ENCODE assay signal across 10 cellular contexts in the genomic region with DNA sequence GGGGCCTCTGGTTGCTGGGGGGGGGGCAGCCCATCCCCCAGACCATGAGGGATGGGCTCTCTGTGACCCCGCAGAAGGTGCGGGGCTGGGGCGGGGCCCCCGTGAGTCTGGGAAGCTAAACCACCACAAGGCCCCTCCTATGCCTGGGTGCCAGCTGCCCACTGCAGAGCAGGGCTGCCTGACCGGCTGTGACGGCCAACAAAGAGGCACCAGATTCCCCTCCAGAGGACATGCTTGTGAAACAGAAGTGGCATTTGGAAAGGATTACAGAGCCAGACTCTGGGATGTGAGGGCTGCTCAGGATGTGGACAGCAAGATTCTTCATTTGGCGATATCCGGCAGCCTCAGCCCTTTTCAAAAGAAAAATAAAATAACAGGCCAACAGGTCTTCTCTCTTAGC.
"Had no signal": no experiment of that assay in that cellular context is flagged by ENCODE, and none has a peak within 500 bp of the region (broad histone marks: within the 10 kb centered on the region; RNA-seq: fewer than 3 reads in every experiment).

No MANE protein-coding gene starts in this region.

- DNase-seq: activated B cell treated with CpG ODN at 0.5 μM for 24 hours; activated CD4-positive, alpha-beta T cell treated with anti-CD3 and anti-CD28 coated beads for 48 hours; activated CD8-positive, alpha-beta T cell treated with anti-CD3 and anti-CD28 coated beads for 36 hours; activated effector memory CD4-positive, alpha-beta T cell treated with Interleukin-2 at 50 U/mL for 16 hours; activated naive CD4-positive, alpha-beta T cell treated with anti-CD3 and anti-CD28 coated beads, Interleukin-2, amount 50 U/mL, for 16 hours; activated T-cell treated with anti-CD3 and anti-CD28 coated beads, Interleukin-2, amount 50 U/mL, for 4 hours; islet precursor cell; nephron progenitor cell; stimulated activated CD4-positive, alpha-beta T cell treated with anti-CD3 and anti-CD28 coated beads, Interleukin-2, amount 100 ng/mL, for 48 hours; uterus had no signal

- ATAC-seq: activated CD8-positive, alpha-beta T cell treated with anti-CD3 and anti-CD28 coated beads for 36 hours; activated T-cell treated with anti-CD3 and anti-CD28 coated beads, Interleukin-2, amount 50 U/mL, for 4 hours had no signal
